Comparison of ENCODE assay signal across 10 cellular contexts in the genomic region with DNA sequence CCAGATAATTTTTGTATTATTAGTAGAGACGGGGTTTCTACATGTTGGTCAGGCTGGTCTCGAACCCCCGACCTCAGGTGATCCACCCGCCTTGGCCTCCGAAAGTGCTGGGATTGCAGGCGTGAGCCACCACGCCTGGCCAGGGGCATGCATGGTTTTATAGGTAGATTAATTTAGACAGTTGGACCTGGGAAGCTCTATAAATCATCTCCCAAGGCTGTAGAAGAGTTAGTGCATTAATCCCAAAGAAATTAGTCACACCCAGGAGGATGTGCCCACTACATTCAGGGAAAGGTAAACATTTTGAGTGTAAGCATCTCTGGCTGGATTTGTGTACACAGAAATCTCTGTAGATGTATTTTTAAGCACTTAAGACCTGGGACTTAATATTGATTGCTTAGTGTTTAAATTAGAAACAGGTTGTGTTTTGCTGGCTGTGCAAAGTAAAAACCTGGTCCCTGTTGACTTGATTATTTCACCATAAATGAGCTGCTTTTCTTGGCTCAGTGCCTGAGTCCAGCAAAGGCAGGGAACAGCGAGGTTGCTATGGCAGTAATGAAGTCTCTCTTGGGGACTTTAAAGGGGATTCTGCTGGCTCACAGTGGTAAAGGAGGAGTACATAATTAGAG. TPM values are rescaled to one million over a fixed set of nuclear protein-coding genes. Genes with fewer than 3 reads are reported as not detected.
DNase-seq lines count a peak whose midpoint lies in the region; ATAC-seq and TF ChIP-seq lines count a peak whose summit lies in the region.
"Had no signal": no experiment of that assay in that cellular context is flagged by ENCODE, and none has a peak within 500 bp of the region (broad histone marks: within the 10 kb centered on the region; RNA-seq: fewer than 3 reads in every experiment).

No MANE protein-coding gene starts in this region.

- no peak for ATAC-seq in activated T-cell treated with anti-CD3 and anti-CD28 coated beads, Interleukin-2, amount 50 U/mL, for 4 hours
- ATAC-seq in left cardiac atrium (peak; percentile 14 to 85), upper lobe of right lung (no peak), HG03039 (IDR thresholded peaks at IDR 0.05; ENCODE audit: unreplicated experiment) (no peak), GM19467 (IDR thresholded peaks at IDR 0.05; ENCODE audit: unreplicated experiment) (no peak)

- TF ChIP-seq CTCF in VCaP (conservative IDR thresholded peaks at IDR 0.05): no peak
- no peak for TF ChIP-seq CTCF in upper lobe of right lung (IDR thresholded peaks at IDR 0.05)

- no peak overlapping the region for H3K4me3 Mint-ChIP-seq in activated T-cell treated with anti-CD3 and anti-CD28 coated beads, Interleukin-2, amount 50 U/mL, for 24 hours
- no peak overlapping the region for H3K4me3 Mint-ChIP-seq in activated T-cell treated with anti-CD3 and anti-CD28 coated beads, Interleukin-2, amount 50 U/mL, for 4 hours

- H3K9me3 ChIP-seq in upper lobe of right lung: no peaks in the 10 kb centered on the region
- H3K9me3 ChIP-seq: BLaER1 treated with 17β-estradiol and CSF1 and Interleukin-3, amounts not matched to agents 10 nM and 100 nM had no signal

- no peak overlapping the region for H3K4me3 ChIP-seq in upper lobe of right lung
- H3K4me3 ChIP-seq: BLaER1 treated with 17β-estradiol and CSF1 and Interleukin-3, amounts not matched to agents 10 nM and 100 nM had no signal

- peaks cover 67% of the 10 kb centered on the region for H3K4me1 Mint-ChIP-seq in activated T-cell treated with anti-CD3 and anti-CD28 coated beads, Interleukin-2, amount 50 U/mL, for 24 hours (ENCODE audit: low read depth)
- peaks cover 52% of the 10 kb centered on the region for H3K4me1 Mint-ChIP-seq in activated T-cell treated with anti-CD3 and anti-CD28 coated beads, Interleukin-2, amount 50 U/mL, for 4 hours (ENCODE audit: low read depth)

- peak overlapping the region; percentile 87 for H3K27ac Mint-ChIP-seq in activated T-cell treated with anti-CD3 and anti-CD28 coated beads, Interleukin-2, amount 50 U/mL, for 24 hours

- intact Hi-C loops in left cardiac atrium (cut with DNase I) (no loop called here), upper lobe of right lung (cut with DNase I) (no loop called here)

- H3K27ac ChIP-seq in VCaP (peak overlapping the region; percentile 46), upper lobe of right lung (peak overlapping the region; percentile 12)

- peaks cover 99% of the 10 kb centered on the region for H3K36me3 Mint-ChIP-seq in activated T-cell treated with anti-CD3 and anti-CD28 coated beads, Interleukin-2, amount 50 U/mL, for 24 hours (ENCODE audit: low read depth)
- H3K36me3 Mint-ChIP-seq in activated T-cell treated with anti-CD3 and anti-CD28 coated beads, Interleukin-2, amount 50 U/mL, for 4 hours (ENCODE audit: insufficient read depth): peaks cover 37% of the 10 kb centered on the region

- H3K27me3 Mint-ChIP-seq in activated T-cell treated with anti-CD3 and anti-CD28 coated beads, Interleukin-2, amount 50 U/mL, for 24 hours: no peaks in the 10 kb centered on the region
- no peaks in the 10 kb centered on the region for H3K27me3 Mint-ChIP-seq in activated T-cell treated with anti-CD3 and anti-CD28 coated beads, Interleukin-2, amount 50 U/mL, for 4 hours (ENCODE audit: low read depth)

- no peaks in the 10 kb centered on the region for H3K27me3 ChIP-seq in upper lobe of right lung
- H3K27me3 ChIP-seq: BLaER1 treated with 17β-estradiol and CSF1 and Interleukin-3, amounts not matched to agents 10 nM and 100 nM had no signal

- no peaks in the 10 kb centered on the region for H3K9me3 Mint-ChIP-seq in activated T-cell treated with anti-CD3 and anti-CD28 coated beads, Interleukin-2, amount 50 U/mL, for 24 hours
- H3K9me3 Mint-ChIP-seq in activated T-cell treated with anti-CD3 and anti-CD28 coated beads, Interleukin-2, amount 50 U/mL, for 4 hours: no peaks in the 10 kb centered on the region

- no peak for DNase-seq in activated T-cell treated with anti-CD3 and anti-CD28 coated beads, Interleukin-2, amount 50 U/mL, for 24 hours
- DNase-seq in activated T-cell treated with anti-CD3 and anti-CD28 coated beads, Interleukin-2, amount 50 U/mL, for 4 hours: no peak
- DNase-seq in left cardiac atrium (peak; percentile 71), upper lobe of right lung (no peak), putamen (ENCODE audit: low spot score) (no peak)

- H3K4me1 ChIP-seq in upper lobe of right lung: peaks cover 25% of the 10 kb centered on the region

- H3K36me3 ChIP-seq in upper lobe of right lung: peaks cover 61% of the 10 kb centered on the region

RNA-seq across cellular contexts. Expression of gene EXOSC7, which starts 19.2 kb away (rescaled TPM):
- total RNA-seq in activated T-cell treated with anti-CD3 and anti-CD28 coated beads, Interleukin-2, amount 50 U/mL, for 4 hours: 10 to 100 TPM; 75.4 to 88.8 (median 83.4) TPM
- total RNA-seq in left cardiac atrium (10 to 100 TPM; 21.0 to 32.1 TPM), upper lobe of right lung (36.2 TPM)

RNA-seq across cellular contexts. Expression of gene ZDHHC3, which starts 19.3 kb away (rescaled TPM):
- total RNA-seq in activated T-cell treated with anti-CD3 and anti-CD28 coated beads, Interleukin-2, amount 50 U/mL, for 4 hours: 10 to 100 TPM; 33.6 to 44.5 (median 34.6) TPM
- 10 to 100 TPM; 42.7 to 45.5 TPM for total RNA-seq in left cardiac atrium
- total RNA-seq in upper lobe of right lung: 125 TPM

RNA-seq across cellular contexts. Expression of gene CLEC3B, which starts 30.8 kb away (rescaled TPM):
- under 1 TPM; 0.30 to 0.40 (median 0.38) TPM for total RNA-seq in activated T-cell treated with anti-CD3 and anti-CD28 coated beads, Interleukin-2, amount 50 U/mL, for 4 hours
- total RNA-seq in left cardiac atrium (100 to 1,000 TPM; 107 to 132 TPM), upper lobe of right lung (265 TPM)
- total RNA-seq: SK-MEL-5 had no signal

Comparison
In these comparisons a context has a peak if more than half of its experiments do, and no peak if none do; other contexts are left out.
1. ATAC-seq: peak in left cardiac atrium (2 of 2); none in activated T-cell treated with anti-CD3 and anti-CD28 coated beads, Interleukin-2, amount 50 U/mL, for 4 hours (0 of 2), upper lobe of right lung (single experiment), HG03039 (single experiment) and GM19467 (single experiment).
2. RNA of gene CLEC3B, which starts 30.8 kb away (total RNA-seq): 265 TPM in upper lobe of right lung (single experiment) and 107 to 132 TPM in left cardiac atrium; 0.30 to 0.40 TPM in activated T-cell treated with anti-CD3 and anti-CD28 coated beads, Interleukin-2, amount 50 U/mL, for 4 hours; every median in the first group is over 10 times any median in the second.